Comparison of ENCODE assay signal across 2 cellular contexts in the genomic region with DNA sequence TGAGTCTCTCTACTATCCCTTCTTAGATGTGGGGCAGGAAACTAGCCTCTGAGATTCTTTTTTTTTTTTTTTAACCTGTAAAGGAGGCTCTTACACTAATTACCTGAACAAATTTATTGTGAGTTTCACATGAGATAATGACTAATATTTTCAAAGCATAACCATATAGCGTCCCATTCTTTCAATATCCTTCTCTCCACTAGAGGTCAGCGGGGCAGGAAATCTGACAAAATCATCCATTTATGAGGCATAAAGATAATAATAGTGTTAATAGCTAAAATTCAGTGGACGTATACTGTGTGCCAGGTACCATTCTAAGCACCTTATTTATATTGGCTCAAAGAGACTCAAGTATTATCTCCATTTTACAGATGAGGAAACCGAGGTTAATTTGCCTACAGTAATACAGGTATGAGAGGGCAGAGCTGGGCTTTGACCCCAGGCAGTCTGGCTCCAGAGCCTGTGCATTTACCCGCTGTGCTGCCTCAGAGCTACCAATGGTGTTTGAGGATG.
TF ChIP-seq lines count a peak whose summit lies in the region.

No MANE protein-coding gene starts in this region.

TF ChIP-seq in Ishikawa, 13 proteins besides CTCF, POLR2A, EP300 and RAD21 (continued from another document):
- TF ChIP-seq CREB1 (IDR thresholded peaks at IDR 0.05; ENCODE audit: low read depth) (no peak), TEAD4 (IDR thresholded peaks at IDR 0.05) (no peak)

TF ChIP-seq in liver, 16 proteins besides CTCF, POLR2A, EP300 and RAD21 (continued from another document):
- TF ChIP-seq, protein P1, sequence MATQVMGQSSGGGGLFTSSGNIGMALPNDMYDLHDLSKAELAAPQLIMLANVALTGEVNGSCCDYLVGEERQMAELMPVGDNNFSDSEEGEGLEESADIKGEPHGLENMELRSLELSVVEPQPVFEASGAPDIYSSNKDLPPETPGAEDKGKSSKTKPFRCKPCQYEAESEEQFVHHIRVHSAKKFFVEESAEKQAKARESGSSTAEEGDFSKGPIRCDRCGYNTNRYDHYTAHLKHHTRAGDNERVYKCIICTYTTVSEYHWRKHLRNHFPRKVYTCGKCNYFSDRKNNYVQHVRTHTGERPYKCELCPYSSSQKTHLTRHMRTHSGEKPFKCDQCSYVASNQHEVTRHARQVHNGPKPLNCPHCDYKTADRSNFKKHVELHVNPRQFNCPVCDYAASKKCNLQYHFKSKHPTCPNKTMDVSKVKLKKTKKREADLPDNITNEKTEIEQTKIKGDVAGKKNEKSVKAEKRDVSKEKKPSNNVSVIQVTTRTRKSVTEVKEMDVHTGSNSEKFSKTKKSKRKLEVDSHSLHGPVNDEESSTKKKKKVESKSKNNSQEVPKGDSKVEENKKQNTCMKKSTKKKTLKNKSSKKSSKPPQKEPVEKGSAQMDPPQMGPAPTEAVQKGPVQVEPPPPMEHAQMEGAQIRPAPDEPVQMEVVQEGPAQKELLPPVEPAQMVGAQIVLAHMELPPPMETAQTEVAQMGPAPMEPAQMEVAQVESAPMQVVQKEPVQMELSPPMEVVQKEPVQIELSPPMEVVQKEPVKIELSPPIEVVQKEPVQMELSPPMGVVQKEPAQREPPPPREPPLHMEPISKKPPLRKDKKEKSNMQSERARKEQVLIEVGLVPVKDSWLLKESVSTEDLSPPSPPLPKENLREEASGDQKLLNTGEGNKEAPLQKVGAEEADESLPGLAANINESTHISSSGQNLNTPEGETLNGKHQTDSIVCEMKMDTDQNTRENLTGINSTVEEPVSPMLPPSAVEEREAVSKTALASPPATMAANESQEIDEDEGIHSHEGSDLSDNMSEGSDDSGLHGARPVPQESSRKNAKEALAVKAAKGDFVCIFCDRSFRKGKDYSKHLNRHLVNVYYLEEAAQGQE (IDR thresholded peaks at IDR 0.05), result no peak
- TF ChIP-seq TAF1 (conservative IDR thresholded peaks at IDR 0.05) (no peak), FOXA2 (IDR thresholded peaks at IDR 0.05) (no peak)
- TF ChIP-seq, protein P2, sequence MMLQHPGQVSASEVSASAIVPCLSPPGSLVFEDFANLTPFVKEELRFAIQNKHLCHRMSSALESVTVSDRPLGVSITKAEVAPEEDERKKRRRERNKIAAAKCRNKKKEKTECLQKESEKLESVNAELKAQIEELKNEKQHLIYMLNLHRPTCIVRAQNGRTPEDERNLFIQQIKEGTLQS (IDR thresholded peaks at IDR 0.05), result no peak
TF ChIP-seq in liver: peak in this region for 0.
